16 cellular contexts compared by ENCODE assay signal in the genomic region with DNA sequence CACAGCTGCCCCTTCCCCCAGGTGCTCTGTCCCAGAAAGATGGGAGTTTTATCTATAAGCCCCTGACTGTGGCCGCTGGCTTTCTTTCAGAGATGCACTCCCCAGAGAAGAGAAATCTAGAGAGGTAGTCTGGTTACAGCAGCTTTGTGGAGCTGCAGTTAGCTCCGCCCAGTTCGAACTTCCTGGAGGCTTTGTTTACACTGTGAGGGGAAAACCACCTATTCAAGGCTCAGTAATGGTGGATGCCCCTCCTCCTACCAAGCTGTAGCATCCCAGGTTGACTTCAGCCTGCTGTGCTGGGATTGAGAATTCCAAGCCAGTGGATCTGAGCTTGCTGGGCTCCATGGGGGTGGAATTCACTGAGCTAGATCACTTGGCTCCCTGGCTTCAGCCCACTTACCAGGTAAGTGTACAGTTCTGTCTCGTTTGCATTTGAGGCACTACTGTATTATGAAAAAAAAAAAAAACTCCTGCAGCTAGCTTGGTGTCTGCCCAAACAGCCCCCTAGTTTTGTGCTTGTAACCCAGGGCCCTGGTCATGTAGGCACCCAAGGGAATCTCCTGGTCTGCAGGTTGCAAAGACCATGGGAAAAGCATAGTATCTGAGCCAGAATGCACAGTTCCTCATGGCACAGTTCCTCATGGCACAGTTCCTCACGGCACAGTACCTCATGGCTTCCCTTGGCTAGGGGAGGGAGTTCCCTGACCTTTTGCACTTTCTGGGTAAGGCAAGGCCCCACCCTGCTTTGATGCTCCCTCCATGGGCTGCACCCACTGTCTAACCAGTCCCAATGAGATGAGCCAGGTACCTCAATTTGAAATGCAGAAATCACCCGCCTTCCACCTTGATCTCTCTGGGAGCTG.
A peak's percentile ranks its signal among the peaks of the same experiment; 100 is the strongest.
DNase-seq lines count a peak whose midpoint lies in the region; ATAC-seq and TF ChIP-seq lines count a peak whose summit lies in the region.
"Had no signal": no experiment of that assay in that cellular context is flagged by ENCODE, and none has a peak within 500 bp of the region (broad histone marks: within the 10 kb centered on the region; RNA-seq: fewer than 3 reads in every experiment).

No MANE protein-coding gene starts in this region.

- in situ Hi-C loops in brain microvascular endothelial cell (cut with HindIII; ENCODE audit: low pct_ligation_motif_present, low sequenced_read_pairs) = no loop called here

- no peaks in the 10 kb centered on the region for H3K27me3 ChIP-seq in brain microvascular endothelial cell (replicated peaks)
- H3K27me3 ChIP-seq: pancreas had no signal

- no peaks in the 10 kb centered on the region for H3K36me3 ChIP-seq in brain microvascular endothelial cell (replicated peaks)
- H3K36me3 ChIP-seq: pancreas had no signal

- no peak for TF ChIP-seq CTCF in GM10266 (IDR thresholded peaks at IDR 0.05; ENCODE audit: control insufficient read depth, insufficient read depth, low read depth, missing control alignments)
- TF ChIP-seq CTCF in brain microvascular endothelial cell (IDR thresholded peaks at IDR 0.05; ENCODE audit: low read depth, low read length, missing control alignments) = no peak

- H3K27ac ChIP-seq in brain microvascular endothelial cell = no peak overlapping the region
- H3K27ac ChIP-seq: pancreas had no signal

- no peak overlapping the region for H3K4me3 ChIP-seq in brain microvascular endothelial cell (ENCODE audit: low read depth, low read length)
- H3K4me3 ChIP-seq: pancreas had no signal

- peak; percentile 85 for ATAC-seq in GM18511 (IDR thresholded peaks at IDR 0.05; ENCODE audit: unreplicated experiment)
- ATAC-seq in GM21447 (IDR thresholded peaks at IDR 0.05; ENCODE audit: unreplicated experiment) = peak; percentile 63
- ATAC-seq in HG03565 (IDR thresholded peaks at IDR 0.05; ENCODE audit: unreplicated experiment) = peak; percentile 59
- ATAC-seq in HG03135 (IDR thresholded peaks at IDR 0.05; ENCODE audit: unreplicated experiment) = no peak
- ATAC-seq: pancreas had no signal

- peak; percentile 13 for DNase-seq in iPS-NIHi7 (ENCODE audit: extremely low spot score)
- no peak for DNase-seq in GM10266 (ENCODE audit: extremely low spot score)
- DNase-seq in brain microvascular endothelial cell = no peak
- DNase-seq: activated B cell treated with CpG ODN at 0.5 μM for 24 hours; activated CD8-positive, alpha-beta memory T cell treated with anti-CD3 and anti-CD28 coated beads, Interleukin-2, amount 50 U/mL, for 4 hours; activated naive CD8-positive, alpha-beta T cell treated with anti-CD3 and anti-CD28 coated beads, Interleukin-2, amount 10 ng/mL, durations not matched to agents 7 days and 5 days; CD4-positive, CD25-positive, alpha-beta regulatory T cell; Karpas-422; midbrain; NCI-H2171 treated with DMSO at 0.1 percent for 48 hours; stimulated activated CD4-positive, alpha-beta T cell treated with anti-CD3 and anti-CD28 coated beads, Interleukin-12 subunit alpha, Interleukin-12 subunit beta, amount 100 ng/mL, for 4 hours had no signal
